ENCODE assay signal across 22 cellular contexts in genomic region chr22:50220603-50221409, GRCh38.
"Had no signal": no experiment of that assay in that cellular context is flagged by ENCODE, and none has a peak within 500 bp of the region (broad histone marks: within the 10 kb centered on the region; RNA-seq: fewer than 3 reads in every experiment).

No MANE protein-coding gene starts in this region.

- H3K27me3 Mint-ChIP-seq: activated CD8-positive, alpha-beta T cell treated with anti-CD3 and anti-CD28 coated beads for 36 hours; activated naive CD4-positive, alpha-beta T cell treated with anti-CD3 and anti-CD28 coated beads, Interleukin-2, amount 50 U/mL, for 24 hours had no signal

- H3K27me3 ChIP-seq: adrenal gland, esophagus muscularis mucosa, neural progenitor cell, transverse colon had no signal

- H3K27ac ChIP-seq: adrenal gland, coronary artery, neural progenitor cell, skin epidermis, transverse colon had no signal

- ATAC-seq: activated CD8-positive, alpha-beta T cell treated with anti-CD3 and anti-CD28 coated beads for 36 hours; activated T-cell treated with anti-CD3 and anti-CD28 coated beads, Interleukin-2, amount 50 U/mL, for 4 hours; WTC11 had no signal

- H3K36me3 ChIP-seq: neural progenitor cell had no signal

- H3K9ac ChIP-seq: neural progenitor cell had no signal

- H3K9me3 Mint-ChIP-seq: activated CD8-positive, alpha-beta T cell treated with anti-CD3 and anti-CD28 coated beads for 36 hours; activated naive CD4-positive, alpha-beta T cell treated with anti-CD3 and anti-CD28 coated beads, Interleukin-2, amount 50 U/mL, for 24 hours; activated T-cell treated with anti-CD3 and anti-CD28 coated beads, Interleukin-2, amount 50 U/mL, for 4 hours; neural progenitor cell; WTC11 had no signal

- H3K4me2 ChIP-seq: neural progenitor cell had no signal

- H3K4me3 ChIP-seq: adrenal gland, coronary artery, esophagus muscularis mucosa, neural progenitor cell, skin epidermis, transverse colon had no signal

- H3K4me1 ChIP-seq: adrenal gland, neural progenitor cell had no signal

- FAIRE-seq: TTC549 had no signal

- H3K27ac Mint-ChIP-seq: activated CD8-positive, alpha-beta T cell treated with anti-CD3 and anti-CD28 coated beads for 36 hours; activated naive CD4-positive, alpha-beta T cell treated with anti-CD3 and anti-CD28 coated beads, Interleukin-2, amount 50 U/mL, for 24 hours; neural progenitor cell; WTC11 had no signal

- H3K9me3 ChIP-seq: adrenal gland, esophagus muscularis mucosa, transverse colon had no signal

- H3K4me3 Mint-ChIP-seq: activated CD8-positive, alpha-beta T cell treated with anti-CD3 and anti-CD28 coated beads for 36 hours; activated naive CD4-positive, alpha-beta T cell treated with anti-CD3 and anti-CD28 coated beads, Interleukin-2, amount 50 U/mL, for 24 hours; activated T-cell treated with anti-CD3 and anti-CD28 coated beads, Interleukin-2, amount 50 U/mL, for 4 hours; neural progenitor cell; WTC11 had no signal

- H3K4me1 Mint-ChIP-seq: activated naive CD4-positive, alpha-beta T cell treated with anti-CD3 and anti-CD28 coated beads, Interleukin-2, amount 50 U/mL, for 24 hours; neural progenitor cell had no signal

- DNase-seq: activated CD4-positive, alpha-beta T cell treated with anti-CD3 and anti-CD28 coated beads for 48 hours; activated effector memory CD4-positive, alpha-beta T cell treated with Interleukin-2 at 50 U/mL for 16 hours; activated T-cell treated with anti-CD3 and anti-CD28 coated beads, Interleukin-2, amount 50 U/mL, for 4 hours; adrenal gland; hypothalamus; kidney glomerular epithelial cell; midbrain; retina; stimulated activated CD4-positive, alpha-beta T cell treated with anti-CD3 and anti-CD28 coated beads, Interleukin-15, amount 100 ng/mL, for 24 hours; stimulated activated CD4-positive, alpha-beta T cell treated with anti-CD3 and anti-CD28 coated beads, Interleukin-4, amount 100 ng/mL, for 1 hour; stimulated activated naive CD4-positive, alpha-beta T cell treated with Interleukin-2 at 50 U/mL for 16 hours; substantia nigra; T-helper 2 cell; transverse colon had no signal

- H2AFZ ChIP-seq: neural progenitor cell had no signal
